Comparison of ENCODE assay signal across 8 cellular contexts in genomic region chr11:62645660-62645933, GRCh38. TPM values are rescaled to one million over a fixed set of nuclear protein-coding genes. Genes with fewer than 3 reads are reported as not detected.
A peak's percentile ranks its signal among the peaks of the same experiment; 100 is the strongest.
DNase-seq lines count a peak whose midpoint lies in the region; ATAC-seq and TF ChIP-seq lines count a peak whose summit lies in the region.

No MANE protein-coding gene starts in this region.

- TF ChIP-seq POLR2A in suprapubic skin (IDR thresholded peaks at IDR 0.05): no peak

- DNase-seq in activated CD4-positive, alpha-beta T cell treated with anti-CD3 and anti-CD28 coated beads, Interleukin-2, amount 10 ng/mL, durations not matched to agents 24 days and 14 days: no peak
- DNase-seq in activated CD4-positive, alpha-beta T cell treated with anti-CD3 and anti-CD28 coated beads for 4 hours: no peak
- DNase-seq in immature natural killer cell: no peak
- DNase-seq in suprapubic skin (ENCODE audit: low spot score in 2 of 2): no peak
- DNase-seq in mesenteric fat pad (ENCODE audit: low spot score): no peak
- DNase-seq in sciatic nerve (ENCODE audit: low spot score): no peak
- DNase-seq in DMS53 treated with DMSO at 0.1 percent for 48 hours (lab: John Stamatoyannopoulos, UW; ENCODE audit: unreplicated experiment): no peak

- peaks cover 48% of the 10 kb centered on the region for H3K36me3 Mint-ChIP-seq in activated CD4-positive, alpha-beta T cell treated with anti-CD3 and anti-CD28 coated beads, Interleukin-2, amount 10 ng/mL, durations not matched to agents 24 days and 14 days (ENCODE audit: low read depth)
- peaks cover 59% of the 10 kb centered on the region for H3K36me3 Mint-ChIP-seq in activated T-helper 17 cell treated with anti-CD3 and anti-CD28 coated beads, Interleukin-2, amount 50 U/mL, for 72 hours (ENCODE audit: low read depth)
- H3K36me3 Mint-ChIP-seq in immature natural killer cell: no peaks in the 10 kb centered on the region

- H3K9me3 ChIP-seq in suprapubic skin: no peaks in the 10 kb centered on the region

- WGBS in suprapubic skin: 17% methylated on average over 9 of the region's 9 CpGs

- H3K36me3 ChIP-seq in suprapubic skin: peaks cover 38% of the 10 kb centered on the region

- H3K27me3 Mint-ChIP-seq in activated CD4-positive, alpha-beta T cell treated with anti-CD3 and anti-CD28 coated beads, Interleukin-2, amount 10 ng/mL, durations not matched to agents 24 days and 14 days: no peaks in the 10 kb centered on the region
- H3K27me3 Mint-ChIP-seq in activated T-helper 17 cell treated with anti-CD3 and anti-CD28 coated beads, Interleukin-2, amount 50 U/mL, for 72 hours: no peaks in the 10 kb centered on the region
- peaks cover 0 to 10% (median 0%) of the 10 kb centered on the region in 3 donors for H3K27me3 Mint-ChIP-seq in immature natural killer cell (ENCODE audit: low read depth in 3 of 3)

- peak overlapping the region; percentile 98 for H3K27ac ChIP-seq in suprapubic skin

- no peak for TF ChIP-seq EP300 in suprapubic skin (IDR thresholded peaks at IDR 0.05)

- H3K27ac Mint-ChIP-seq in activated CD4-positive, alpha-beta T cell treated with anti-CD3 and anti-CD28 coated beads, Interleukin-2, amount 10 ng/mL, durations not matched to agents 24 days and 14 days: peak overlapping the region; percentile 96
- H3K27ac Mint-ChIP-seq in activated T-helper 17 cell treated with anti-CD3 and anti-CD28 coated beads, Interleukin-2, amount 50 U/mL, for 72 hours: peak overlapping the region; percentile 97
- H3K27ac Mint-ChIP-seq in immature natural killer cell: peak overlapping the region; percentile 95 to 99 (median 98)

- H3K27me3 ChIP-seq in suprapubic skin: no peaks in the 10 kb centered on the region

- H3K4me3 Mint-ChIP-seq in activated CD4-positive, alpha-beta T cell treated with anti-CD3 and anti-CD28 coated beads, Interleukin-2, amount 10 ng/mL, durations not matched to agents 24 days and 14 days: peak overlapping the region; percentile 99
- peak overlapping the region; percentile 100 for H3K4me3 Mint-ChIP-seq in activated T-helper 17 cell treated with anti-CD3 and anti-CD28 coated beads, Interleukin-2, amount 50 U/mL, for 72 hours
- peak overlapping the region; percentile 91 to 99 (median 96) for H3K4me3 Mint-ChIP-seq in immature natural killer cell

- ATAC-seq in activated T-helper 17 cell treated with anti-CD3 and anti-CD28 coated beads, Interleukin-2, amount 50 U/mL, for 72 hours (replicated peaks): peak; percentile 1
- ATAC-seq in sciatic nerve: no peak

- peaks cover 25% of the 10 kb centered on the region for H3K4me1 Mint-ChIP-seq in activated CD4-positive, alpha-beta T cell treated with anti-CD3 and anti-CD28 coated beads, Interleukin-2, amount 10 ng/mL, durations not matched to agents 24 days and 14 days
- peaks cover 5% of the 10 kb centered on the region for H3K4me1 Mint-ChIP-seq in activated T-helper 17 cell treated with anti-CD3 and anti-CD28 coated beads, Interleukin-2, amount 50 U/mL, for 72 hours
- peaks cover 40 to 41% of the 10 kb centered on the region in 2 donors for H3K4me1 Mint-ChIP-seq in immature natural killer cell

- peak overlapping the region; percentile 99 for H3K4me3 ChIP-seq in suprapubic skin

- peaks cover 26% of the 10 kb centered on the region for H3K4me1 ChIP-seq in suprapubic skin

- TF ChIP-seq CTCF in suprapubic skin (IDR thresholded peaks at IDR 0.05): no peak

- H3K9me3 Mint-ChIP-seq in activated CD4-positive, alpha-beta T cell treated with anti-CD3 and anti-CD28 coated beads, Interleukin-2, amount 10 ng/mL, durations not matched to agents 24 days and 14 days: no peaks in the 10 kb centered on the region
- H3K9me3 Mint-ChIP-seq in activated T-helper 17 cell treated with anti-CD3 and anti-CD28 coated beads, Interleukin-2, amount 50 U/mL, for 72 hours: no peaks in the 10 kb centered on the region
- no peaks in the 10 kb centered on the region for H3K9me3 Mint-ChIP-seq in immature natural killer cell

- intact Hi-C loops in activated CD4-positive, alpha-beta T cell treated with anti-CD3 and anti-CD28 coated beads, Interleukin-2, amount 10 ng/mL, durations not matched to agents 24 days and 14 days (cut with micrococcal nuclease): no loop called here
- intact Hi-C loops in sciatic nerve (cut with DNase I): no loop called here

RNA-seq across cellular contexts. Expression of gene GANAB, which starts 0.8 kb away (rescaled TPM):
- 251 and 257 TPM in 2 replicates for total RNA-seq in activated CD4-positive, alpha-beta T cell treated with anti-CD3 and anti-CD28 coated beads, Interleukin-2, amount 10 ng/mL, durations not matched to agents 24 days and 14 days
- total RNA-seq in activated T-helper 17 cell treated with anti-CD3 and anti-CD28 coated beads, Interleukin-2, amount 50 U/mL, for 72 hours: 100 to 1,000 TPM; 226 to 266 TPM
- polyA plus RNA-seq in immature natural killer cell: 100 to 1,000 TPM; 135 to 246 (median 167) TPM
- total RNA-seq in suprapubic skin (100 to 1,000 TPM in 2 of 4 donors, 10 to 100 TPM in 2; 76.0 to 118 (median 102) TPM), mesenteric fat pad (286 TPM), sciatic nerve (219 TPM)

RNA-seq across cellular contexts. Expression of gene INTS5, which starts 7.5 kb away (rescaled TPM):
- 36.5 and 36.6 TPM in 2 replicates for total RNA-seq in activated CD4-positive, alpha-beta T cell treated with anti-CD3 and anti-CD28 coated beads, Interleukin-2, amount 10 ng/mL, durations not matched to agents 24 days and 14 days
- 10 to 100 TPM; 26.5 to 27.8 TPM for total RNA-seq in activated T-helper 17 cell treated with anti-CD3 and anti-CD28 coated beads, Interleukin-2, amount 50 U/mL, for 72 hours
- polyA plus RNA-seq in immature natural killer cell: 10 to 100 TPM; 19.1 to 43.9 (median 22.4) TPM
- 10 to 100 TPM; 17.7 to 35.1 (median 31.4) TPM for total RNA-seq in suprapubic skin
- total RNA-seq in mesenteric fat pad: 19.0 TPM
- total RNA-seq in sciatic nerve: 12.3 TPM

RNA-seq across cellular contexts. Expression of gene C11orf98, which starts 19.4 kb away (rescaled TPM):
- 143 and 147 TPM in 2 replicates for total RNA-seq in activated CD4-positive, alpha-beta T cell treated with anti-CD3 and anti-CD28 coated beads, Interleukin-2, amount 10 ng/mL, durations not matched to agents 24 days and 14 days
- total RNA-seq in activated T-helper 17 cell treated with anti-CD3 and anti-CD28 coated beads, Interleukin-2, amount 50 U/mL, for 72 hours: 10 to 100 TPM; 65.0 to 89.6 TPM
- 100 to 1,000 TPM; 125 to 152 (median 136) TPM for polyA plus RNA-seq in immature natural killer cell
- total RNA-seq in suprapubic skin (10 to 100 TPM; 12.8 to 29.3 (median 25.7) TPM), mesenteric fat pad (36.9 TPM), sciatic nerve (25.1 TPM)

RNA-seq across cellular contexts. Expression of gene CSKMT, which starts 19.5 kb away (rescaled TPM):
- 59.5 and 60.9 TPM in 2 replicates for total RNA-seq in activated CD4-positive, alpha-beta T cell treated with anti-CD3 and anti-CD28 coated beads, Interleukin-2, amount 10 ng/mL, durations not matched to agents 24 days and 14 days
- 10 to 100 TPM; 23.6 TPM for total RNA-seq in activated T-helper 17 cell treated with anti-CD3 and anti-CD28 coated beads, Interleukin-2, amount 50 U/mL, for 72 hours
- polyA plus RNA-seq in immature natural killer cell: 1 to 10 TPM in 2 of 3 donors, not detected in 1; 2.1 to 4.4 TPM
- 1 to 10 TPM; 2.8 to 6.0 (median 4.2) TPM for total RNA-seq in suprapubic skin
- 13.8 TPM for total RNA-seq in mesenteric fat pad
- 7.1 TPM for total RNA-seq in sciatic nerve

RNA-seq across cellular contexts. Expression of gene B3GAT3, which starts 23.8 kb away (rescaled TPM):
- 80.3 and 91.4 TPM in 2 replicates for total RNA-seq in activated CD4-positive, alpha-beta T cell treated with anti-CD3 and anti-CD28 coated beads, Interleukin-2, amount 10 ng/mL, durations not matched to agents 24 days and 14 days
- 10 to 100 TPM; 60.5 to 71.9 TPM for total RNA-seq in activated T-helper 17 cell treated with anti-CD3 and anti-CD28 coated beads, Interleukin-2, amount 50 U/mL, for 72 hours
- polyA plus RNA-seq in immature natural killer cell: 10 to 100 TPM; 35.5 to 54.1 (median 49.7) TPM
- 10 to 100 TPM; 29.9 to 54.1 (median 40.6) TPM for total RNA-seq in suprapubic skin
- 42.0 TPM for total RNA-seq in mesenteric fat pad
- total RNA-seq in sciatic nerve: 38.7 TPM
